In genomic region chr10:128373071-128373749, GRCh38 we compare ENCODE assay signal across 12 cellular contexts.
A peak's percentile ranks its signal among the peaks of the same experiment; 100 is the strongest.
DNase-seq lines count a peak whose midpoint lies in the region; ATAC-seq lines count a peak whose summit lies in the region.
"Had no signal": no experiment of that assay in that cellular context is flagged by ENCODE, and none has a peak within 500 bp of the region (broad histone marks: within the 10 kb centered on the region; RNA-seq: fewer than 3 reads in every experiment).

No MANE protein-coding gene starts in this region.

- DNase-seq in activated gamma-delta T cell (lab: John Stamatoyannopoulos, UW): no peak
- no peak for DNase-seq in epidermal melanocyte (ENCODE audit: insufficient read length, low spot score)
- no peak for DNase-seq in dermis blood vessel endothelial cell
- DNase-seq in EL: no peak
- DNase-seq: activated naive CD4-positive, alpha-beta T cell treated with anti-CD3 and anti-CD28 coated beads for 36 hours; CD8-positive, alpha-beta T cell; NCI-H2029; Peyer's patch had no signal

- peak; percentile 95 for ATAC-seq in GM18508 (IDR thresholded peaks at IDR 0.05; ENCODE audit: insufficient read depth, unreplicated experiment)
- ATAC-seq in GM19438 (IDR thresholded peaks at IDR 0.05; ENCODE audit: low read depth, unreplicated experiment): peak; percentile 97
- peak; percentile 95 for ATAC-seq in HG02870 (IDR thresholded peaks at IDR 0.05; ENCODE audit: unreplicated experiment)
- peak; percentile 88 for ATAC-seq in HG03558 (IDR thresholded peaks at IDR 0.05; ENCODE audit: extremely low read depth, unreplicated experiment)
- ATAC-seq: CD8-positive, alpha-beta T cell had no signal
